Comparison of ENCODE assay signal across 17 cellular contexts in genomic region chr1:177571076-177571475, GRCh38.
A peak's percentile ranks its signal among the peaks of the same experiment; 100 is the strongest.
DNase-seq lines count a peak whose midpoint lies in the region; ATAC-seq and TF ChIP-seq lines count a peak whose summit lies in the region.
"Had no signal": no experiment of that assay in that cellular context is flagged by ENCODE, and none has a peak within 500 bp of the region (broad histone marks: within the 10 kb centered on the region; RNA-seq: fewer than 3 reads in every experiment).

No MANE protein-coding gene starts in this region.

- no peaks in the 10 kb centered on the region for H3K27me3 Mint-ChIP-seq in GM23338 (ENCODE audit: insufficient read depth, low read depth, poor library complexity)
- H3K27me3 Mint-ChIP-seq in WTC11 (ENCODE audit: low read depth), result no peaks in the 10 kb centered on the region; the same call in 1 of the 2 replicates
- H3K27me3 Mint-ChIP-seq: B cell; CD4-positive, alpha-beta T cell had no signal

- peaks cover 9% of the 10 kb centered on the region; the same call in 2 of the 3 replicates for H3K4me1 Mint-ChIP-seq in GM23338
- H3K4me1 Mint-ChIP-seq in WTC11, result peaks cover 10% of the 10 kb centered on the region
- H3K4me1 Mint-ChIP-seq: B cell had no signal

- no peaks in the 10 kb centered on the region for H3K79me1 ChIP-seq in mesendoderm (ENCODE audit: low read length)

- H3K27ac ChIP-seq in GM23338 (ENCODE audit: low read depth), result no peak overlapping the region
- no peak overlapping the region for H3K27ac ChIP-seq in mesendoderm (ENCODE audit: low read depth, low read length)
- no peak overlapping the region for H3K27ac ChIP-seq in transverse colon
- H3K27ac ChIP-seq in psoas muscle, result no peak overlapping the region
- H3K27ac ChIP-seq: HL-60 had no signal

- ATAC-seq in GM23338, result peak; percentile 80
- ATAC-seq in WTC11, result peak; percentile 83
- no peak for ATAC-seq in psoas muscle
- no peak for ATAC-seq in GM21360 (IDR thresholded peaks at IDR 0.05; ENCODE audit: unreplicated experiment)
- ATAC-seq: GM12878 had no signal

- H3K4me3 Mint-ChIP-seq in GM23338 (no peak overlapping the region), WTC11 (no peak overlapping the region)
- H3K4me3 Mint-ChIP-seq: B cell; CD4-positive, alpha-beta T cell; HFFc6 had no signal

- H3K36me3 Mint-ChIP-seq in GM23338 (ENCODE audit: low read depth) (no peaks in the 10 kb centered on the region), WTC11 (no peaks in the 10 kb centered on the region)

- intact Hi-C loops in transverse colon (cut with DNase I; ENCODE audit: low total_unique reads), result no loop called here
- intact Hi-C loops in psoas muscle (cut with DNase I), result loop anchor here in 1 of 2 donors (5.0 kb wide), 1 partner anchor 211 kb away; no protein-coding TSS in a partner anchor

- H3K4ac ChIP-seq in mesendoderm (ENCODE audit: low read depth, low read length), result no peak overlapping the region

- H3K18ac ChIP-seq in mesendoderm (ENCODE audit: low read length), result no peak overlapping the region

- no peaks in the 10 kb centered on the region for H3K27me3 ChIP-seq in GM23338 (ENCODE audit: insufficient read depth)
- H3K27me3 ChIP-seq in mesendoderm (ENCODE audit: insufficient read depth, low read length, poor library complexity), result no peaks in the 10 kb centered on the region
- H3K27me3 ChIP-seq in transverse colon, result no peaks in the 10 kb centered on the region
- no peaks in the 10 kb centered on the region for H3K27me3 ChIP-seq in psoas muscle (ENCODE audit: insufficient read depth in 3 of 3, low read length in 2 of 3)

- H2BK5ac ChIP-seq in mesendoderm (ENCODE audit: low read length), result no peak overlapping the region

- in situ Hi-C loops in transverse colon (cut with MboI; ENCODE audit: low pct_ligation_motif_present in 1 of 4, low pct_unique_long_range_greater_than_20kb in 1 of 4, low sequenced_read_pairs in 3 of 4), result no loop called here

- no peak for TF ChIP-seq CTCF in GM23338 (conservative IDR thresholded peaks at IDR 0.05; ENCODE audit: low read depth in 2 of 2)
- TF ChIP-seq CTCF in WTC11 (IDR thresholded peaks at IDR 0.05), result no peak
- no peak for TF ChIP-seq CTCF in transverse colon (IDR thresholded peaks at IDR 0.05)
- no peak for TF ChIP-seq CTCF in psoas muscle (IDR thresholded peaks at IDR 0.05)

- no peak for TF ChIP-seq POLR2A in transverse colon (IDR thresholded peaks at IDR 0.05)

- no peak for TF ChIP-seq EP300 in transverse colon (IDR thresholded peaks at IDR 0.05; ENCODE audit: low read depth)

- WGBS in mesendoderm (ENCODE audit: extremely low coverage, insufficient coverage, low lambda C conversion rate), result no CpG with 5 or more reads among the region's 1 CpG
- WGBS in transverse colon (ENCODE audit: low coverage in 1 of 2), 2 donors, result 59 to 75% methylated on average over 1 of the region's 1 CpG
- 42 to 49% (median 45%) methylated on average over 1 of the region's 1 CpG for WGBS in psoas muscle, 3 donors

- H3K79me2 ChIP-seq in GM23338 (replicated peaks; ENCODE audit: insufficient read depth) (no peaks in the 10 kb centered on the region), mesendoderm (ENCODE audit: control insufficient read depth, insufficient read depth, low read length) (no peaks in the 10 kb centered on the region)

- no peak overlapping the region for H4K5ac ChIP-seq in mesendoderm (ENCODE audit: low read length)

- POLR2A ChIA-PET in WTC11 (lab: Charles Lee), result no interaction called here

- no peak overlapping the region for H2AFZ ChIP-seq in GM23338

- no peak overlapping the region for H2BK120ac ChIP-seq in mesendoderm (ENCODE audit: low read depth, low read length)

- H3K27ac Mint-ChIP-seq in GM23338 (no peak overlapping the region), WTC11 (no peak overlapping the region)
- H3K27ac Mint-ChIP-seq: B cell; CD4-positive, alpha-beta T cell; HFFc6 had no signal

- no peak overlapping the region for H4K8ac ChIP-seq in mesendoderm (ENCODE audit: low read depth, low read length)

- H4K20me1 ChIP-seq in GM23338 (replicated peaks; ENCODE audit: insufficient read depth), result no peaks in the 10 kb centered on the region

- no peak overlapping the region for H2AK5ac ChIP-seq in mesendoderm (ENCODE audit: low read length)

- no peak overlapping the region for H3K23ac ChIP-seq in mesendoderm (ENCODE audit: low read length)

- H3K36me3 ChIP-seq in GM23338 (ENCODE audit: insufficient read depth) (no peaks in the 10 kb centered on the region), mesendoderm (ENCODE audit: control insufficient read depth, insufficient read depth, low read length) (no peaks in the 10 kb centered on the region), transverse colon (no peaks in the 10 kb centered on the region), psoas muscle (ENCODE audit: insufficient read depth in 1 of 2, low read depth in 1 of 2) (no peaks in the 10 kb centered on the region)

- H3K4me2 ChIP-seq in GM23338, result no peak overlapping the region
- no peak overlapping the region for H3K4me2 ChIP-seq in mesendoderm (ENCODE audit: low read length)

- no peak overlapping the region for H3K56ac ChIP-seq in mesendoderm (ENCODE audit: low read length)

- no peak overlapping the region for H3K4me3 ChIP-seq in GM23338
- no peak overlapping the region for H3K4me3 ChIP-seq in mesendoderm (ENCODE audit: low read length)
- H3K4me3 ChIP-seq in transverse colon, result no peak overlapping the region
- no peak overlapping the region for H3K4me3 ChIP-seq in psoas muscle
- H3K4me3 ChIP-seq: GM12878 had no signal

- H2BK15ac ChIP-seq in mesendoderm (replicated peaks; ENCODE audit: low read depth), result no peak overlapping the region

- H3K9me3 Mint-ChIP-seq in GM23338, result no peaks in the 10 kb centered on the region
- H3K9me3 Mint-ChIP-seq in WTC11, result no peaks in the 10 kb centered on the region

- H3K4me1 ChIP-seq in GM23338 (ENCODE audit: insufficient read depth), result no peaks in the 10 kb centered on the region
- H3K4me1 ChIP-seq in mesendoderm (ENCODE audit: control insufficient read depth, low read depth, low read length), result no peaks in the 10 kb centered on the region
- H3K4me1 ChIP-seq in transverse colon, result peaks cover 0 to 11% (median 2%) of the 10 kb centered on the region in 4 donors
- no peaks in the 10 kb centered on the region for H3K4me1 ChIP-seq in psoas muscle

- H3K9me2 ChIP-seq in GM23338 (ENCODE audit: insufficient read depth), result 0 out of 2 replicates have a peak, but pooled peaks cover 6% of the 10 kb centered on the region

- CTCF ChIA-PET in WTC11 (lab: Charles Lee), result no interaction called here

- H3K9me3 ChIP-seq in transverse colon (no peaks in the 10 kb centered on the region), psoas muscle (no peaks in the 10 kb centered on the region)

- DNase-seq in GM23338 (ENCODE audit: low spot score) (peak; percentile 34), WTC11 (ENCODE audit: low spot score) (no peak), iPS-NIHi11 (ENCODE audit: low spot score) (peak; percentile 6), mesendoderm (peak; percentile 62), transverse colon (no peak), psoas muscle (no peak)
- DNase-seq: C1 segment of cervical spinal cord; Calu3; CD4-positive, alpha-beta T cell; DMS 273 treated with DMSO at 0.1 percent for 48 hours; GOT3; HCEC 1CT; HFFc6 had no signal

- no peaks in the 10 kb centered on the region for H3F3A ChIP-seq in GM23338 (replicated peaks; ENCODE audit: low read depth)

- H3K9ac ChIP-seq in mesendoderm (ENCODE audit: low read length), result no peak overlapping the region

TF ChIP-seq in GM23338, 12 proteins besides CTCF, POLR2A, EP300 and RAD21:
- TF ChIP-seq EZH2 (IDR thresholded peaks at IDR 0.05; ENCODE audit: low read depth, unreplicated experiment), result no peak
- TF ChIP-seq STAT1 (IDR thresholded peaks at IDR 0.05; ENCODE audit: unreplicated experiment), result no peak
- TF ChIP-seq ETS1 (IDR thresholded peaks at IDR 0.05), result no peak

TF ChIP-seq in WTC11, 78 proteins besides CTCF, POLR2A, EP300 and RAD21 (continues in another document):
- TF ChIP-seq FOXJ3 (CRISPR knock-in tag; IDR thresholded peaks at IDR 0.05; ENCODE audit: borderline replicate concordance), result no peak
- TF ChIP-seq SMAD3 (CRISPR knock-in tag; IDR thresholded peaks at IDR 0.05; ENCODE audit: borderline replicate concordance), result no peak
- TF ChIP-seq USF1 (CRISPR knock-in tag; IDR thresholded peaks at IDR 0.05), result no peak
- TF ChIP-seq HMGA2 (CRISPR knock-in tag; IDR thresholded peaks at IDR 0.05), result no peak
- no peak for TF ChIP-seq TEAD1 (CRISPR knock-in tag; IDR thresholded peaks at IDR 0.05)
- no peak for TF ChIP-seq EMX1 (CRISPR knock-in tag; IDR thresholded peaks at IDR 0.05)
- no peak for TF ChIP-seq RELA (CRISPR knock-in tag; IDR thresholded peaks at IDR 0.05; ENCODE audit: borderline replicate concordance)
- TF ChIP-seq CREB1 (CRISPR knock-in tag; IDR thresholded peaks at IDR 0.05), result no peak
- no peak for TF ChIP-seq PRDM15 (CRISPR knock-in tag; IDR thresholded peaks at IDR 0.05)

Comparison
In these comparisons a context has a peak if more than half of its experiments do, and no peak if none do; other contexts are left out.
1. ATAC-seq: peak in GM23338 (single experiment) and WTC11 (single experiment); none in psoas muscle (0 of 4) and GM21360 (single experiment).
2. DNase-seq: peak in GM23338 (single experiment), iPS-NIHi11 (single experiment) and mesendoderm (single experiment); none in WTC11 (single experiment), transverse colon (single experiment) and psoas muscle (0 of 2).